ENCODE assay signal across 2 cellular contexts in the genomic region with DNA sequence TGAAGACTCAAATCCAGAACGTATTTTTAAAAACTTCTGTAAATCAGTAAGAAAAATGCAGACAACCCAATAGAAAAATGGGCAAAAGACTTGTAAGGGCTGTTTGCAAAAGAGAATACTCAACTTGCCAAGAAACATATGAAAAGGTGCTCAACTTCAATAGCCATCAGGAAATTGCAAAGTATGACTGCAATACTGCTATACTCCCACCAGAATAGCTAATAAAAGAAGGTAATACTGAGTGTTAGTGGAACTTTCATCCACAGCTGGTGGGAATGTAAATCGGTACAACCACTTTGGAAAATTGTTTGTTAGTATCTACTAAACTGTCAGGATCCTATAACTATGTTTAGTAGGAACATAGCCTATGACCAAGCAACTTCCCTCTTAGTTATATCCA.
TF ChIP-seq lines count a peak whose summit lies in the region.

No MANE protein-coding gene starts in this region.

TF ChIP-seq in A549, 52 proteins besides CTCF, POLR2A, EP300 and RAD21:
- TF ChIP-seq RNF2 (IDR thresholded peaks at IDR 0.05; ENCODE audit: borderline replicate concordance, low read depth) (no peak), JUNB (IDR thresholded peaks at IDR 0.05) (no peak), HDAC2 (IDR thresholded peaks at IDR 0.05) (no peak), CEBPB (IDR thresholded peaks at IDR 0.05) (no peak), CHD2 (IDR thresholded peaks at IDR 0.05; ENCODE audit: low read length, partially characterized antibody) (no peak), NR3C1 (IDR thresholded peaks at IDR 0.05) (no peak), ZC3H11A (IDR thresholded peaks at IDR 0.05) (no peak), SMC3 (IDR thresholded peaks at IDR 0.05) (no peak), CHD4 (IDR thresholded peaks at IDR 0.05; ENCODE audit: borderline replicate concordance) (no peak), PHF8 (IDR thresholded peaks at IDR 0.05; ENCODE audit: borderline replicate concordance, low read depth) (no peak), SREBF2 (IDR thresholded peaks at IDR 0.05) (no peak), ZNF302 (CRISPR knock-in tag; IDR thresholded peaks at IDR 0.05) (no peak)
- TF ChIP-seq, protein P1, sequence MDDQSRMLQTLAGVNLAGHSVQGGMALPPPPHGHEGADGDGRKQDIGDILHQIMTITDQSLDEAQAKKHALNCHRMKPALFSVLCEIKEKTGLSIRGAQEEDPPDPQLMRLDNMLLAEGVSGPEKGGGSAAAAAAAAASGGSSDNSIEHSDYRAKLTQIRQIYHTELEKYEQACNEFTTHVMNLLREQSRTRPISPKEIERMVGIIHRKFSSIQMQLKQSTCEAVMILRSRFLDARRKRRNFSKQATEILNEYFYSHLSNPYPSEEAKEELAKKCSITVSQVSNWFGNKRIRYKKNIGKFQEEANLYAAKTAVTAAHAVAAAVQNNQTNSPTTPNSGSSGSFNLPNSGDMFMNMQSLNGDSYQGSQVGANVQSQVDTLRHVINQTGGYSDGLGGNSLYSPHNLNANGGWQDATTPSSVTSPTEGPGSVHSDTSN (IDR thresholded peaks at IDR 0.05), result no peak
- TF ChIP-seq, protein P2, sequence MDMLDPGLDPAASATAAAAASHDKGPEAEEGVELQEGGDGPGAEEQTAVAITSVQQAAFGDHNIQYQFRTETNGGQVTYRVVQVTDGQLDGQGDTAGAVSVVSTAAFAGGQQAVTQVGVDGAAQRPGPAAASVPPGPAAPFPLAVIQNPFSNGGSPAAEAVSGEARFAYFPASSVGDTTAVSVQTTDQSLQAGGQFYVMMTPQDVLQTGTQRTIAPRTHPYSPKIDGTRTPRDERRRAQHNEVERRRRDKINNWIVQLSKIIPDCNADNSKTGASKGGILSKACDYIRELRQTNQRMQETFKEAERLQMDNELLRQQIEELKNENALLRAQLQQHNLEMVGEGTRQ (IDR thresholded peaks at IDR 0.05), result no peak
- TF ChIP-seq, protein P3, sequence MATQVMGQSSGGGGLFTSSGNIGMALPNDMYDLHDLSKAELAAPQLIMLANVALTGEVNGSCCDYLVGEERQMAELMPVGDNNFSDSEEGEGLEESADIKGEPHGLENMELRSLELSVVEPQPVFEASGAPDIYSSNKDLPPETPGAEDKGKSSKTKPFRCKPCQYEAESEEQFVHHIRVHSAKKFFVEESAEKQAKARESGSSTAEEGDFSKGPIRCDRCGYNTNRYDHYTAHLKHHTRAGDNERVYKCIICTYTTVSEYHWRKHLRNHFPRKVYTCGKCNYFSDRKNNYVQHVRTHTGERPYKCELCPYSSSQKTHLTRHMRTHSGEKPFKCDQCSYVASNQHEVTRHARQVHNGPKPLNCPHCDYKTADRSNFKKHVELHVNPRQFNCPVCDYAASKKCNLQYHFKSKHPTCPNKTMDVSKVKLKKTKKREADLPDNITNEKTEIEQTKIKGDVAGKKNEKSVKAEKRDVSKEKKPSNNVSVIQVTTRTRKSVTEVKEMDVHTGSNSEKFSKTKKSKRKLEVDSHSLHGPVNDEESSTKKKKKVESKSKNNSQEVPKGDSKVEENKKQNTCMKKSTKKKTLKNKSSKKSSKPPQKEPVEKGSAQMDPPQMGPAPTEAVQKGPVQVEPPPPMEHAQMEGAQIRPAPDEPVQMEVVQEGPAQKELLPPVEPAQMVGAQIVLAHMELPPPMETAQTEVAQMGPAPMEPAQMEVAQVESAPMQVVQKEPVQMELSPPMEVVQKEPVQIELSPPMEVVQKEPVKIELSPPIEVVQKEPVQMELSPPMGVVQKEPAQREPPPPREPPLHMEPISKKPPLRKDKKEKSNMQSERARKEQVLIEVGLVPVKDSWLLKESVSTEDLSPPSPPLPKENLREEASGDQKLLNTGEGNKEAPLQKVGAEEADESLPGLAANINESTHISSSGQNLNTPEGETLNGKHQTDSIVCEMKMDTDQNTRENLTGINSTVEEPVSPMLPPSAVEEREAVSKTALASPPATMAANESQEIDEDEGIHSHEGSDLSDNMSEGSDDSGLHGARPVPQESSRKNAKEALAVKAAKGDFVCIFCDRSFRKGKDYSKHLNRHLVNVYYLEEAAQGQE (IDR thresholded peaks at IDR 0.05), result no peak
TF ChIP-seq in A549: peak in this region for 0.

TF ChIP-seq in GM12878, 131 proteins besides CTCF, POLR2A, EP300 and RAD21:
- TF ChIP-seq ETV6 (conservative IDR thresholded peaks at IDR 0.05 in 1 of 2, IDR thresholded peaks at IDR 0.05 in 1 of 2; ENCODE audit: borderline replicate concordance in 1 of 2, low read depth in 1 of 2) (peak in 1 of 2 experiments; percentile 50; a peak in 1 of 4 replicates), SMAD5 (IDR thresholded peaks at IDR 0.05; ENCODE audit: low read depth) (no peak), MEF2B (IDR thresholded peaks at IDR 0.05; ENCODE audit: partially characterized antibody, poor library complexity, severe bottlenecking) (no peak), MYC (IDR thresholded peaks at IDR 0.05; ENCODE audit: insufficient read depth, insufficient read length, insufficient replicate concordance, low read length, severe bottlenecking) (no peak), SRF (IDR thresholded peaks at IDR 0.05; ENCODE audit: low read depth in 2 of 2, low read length in 2 of 2) (no peak), NFXL1 (IDR thresholded peaks at IDR 0.05; ENCODE audit: borderline replicate concordance) (peak; percentile 16; the same call in 1 of the 2 replicates)
- TF ChIP-seq, protein P4, sequence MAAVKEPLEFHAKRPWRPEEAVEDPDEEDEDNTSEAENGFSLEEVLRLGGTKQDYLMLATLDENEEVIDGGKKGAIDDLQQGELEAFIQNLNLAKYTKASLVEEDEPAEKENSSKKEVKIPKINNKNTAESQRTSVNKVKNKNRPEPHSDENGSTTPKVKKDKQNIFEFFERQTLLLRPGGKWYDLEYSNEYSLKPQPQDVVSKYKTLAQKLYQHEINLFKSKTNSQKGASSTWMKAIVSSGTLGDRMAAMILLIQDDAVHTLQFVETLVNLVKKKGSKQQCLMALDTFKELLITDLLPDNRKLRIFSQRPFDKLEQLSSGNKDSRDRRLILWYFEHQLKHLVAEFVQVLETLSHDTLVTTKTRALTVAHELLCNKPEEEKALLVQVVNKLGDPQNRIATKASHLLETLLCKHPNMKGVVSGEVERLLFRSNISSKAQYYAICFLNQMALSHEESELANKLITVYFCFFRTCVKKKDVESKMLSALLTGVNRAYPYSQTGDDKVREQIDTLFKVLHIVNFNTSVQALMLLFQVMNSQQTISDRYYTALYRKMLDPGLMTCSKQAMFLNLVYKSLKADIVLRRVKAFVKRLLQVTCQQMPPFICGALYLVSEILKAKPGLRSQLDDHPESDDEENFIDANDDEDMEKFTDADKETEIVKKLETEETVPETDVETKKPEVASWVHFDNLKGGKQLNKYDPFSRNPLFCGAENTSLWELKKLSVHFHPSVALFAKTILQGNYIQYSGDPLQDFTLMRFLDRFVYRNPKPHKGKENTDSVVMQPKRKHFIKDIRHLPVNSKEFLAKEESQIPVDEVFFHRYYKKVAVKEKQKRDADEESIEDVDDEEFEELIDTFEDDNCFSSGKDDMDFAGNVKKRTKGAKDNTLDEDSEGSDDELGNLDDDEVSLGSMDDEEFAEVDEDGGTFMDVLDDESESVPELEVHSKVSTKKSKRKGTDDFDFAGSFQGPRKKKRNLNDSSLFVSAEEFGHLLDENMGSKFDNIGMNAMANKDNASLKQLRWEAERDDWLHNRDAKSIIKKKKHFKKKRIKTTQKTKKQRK (IDR thresholded peaks at IDR 0.05; ENCODE audit: low read depth, low read length), result no peak
